In the genomic region with DNA sequence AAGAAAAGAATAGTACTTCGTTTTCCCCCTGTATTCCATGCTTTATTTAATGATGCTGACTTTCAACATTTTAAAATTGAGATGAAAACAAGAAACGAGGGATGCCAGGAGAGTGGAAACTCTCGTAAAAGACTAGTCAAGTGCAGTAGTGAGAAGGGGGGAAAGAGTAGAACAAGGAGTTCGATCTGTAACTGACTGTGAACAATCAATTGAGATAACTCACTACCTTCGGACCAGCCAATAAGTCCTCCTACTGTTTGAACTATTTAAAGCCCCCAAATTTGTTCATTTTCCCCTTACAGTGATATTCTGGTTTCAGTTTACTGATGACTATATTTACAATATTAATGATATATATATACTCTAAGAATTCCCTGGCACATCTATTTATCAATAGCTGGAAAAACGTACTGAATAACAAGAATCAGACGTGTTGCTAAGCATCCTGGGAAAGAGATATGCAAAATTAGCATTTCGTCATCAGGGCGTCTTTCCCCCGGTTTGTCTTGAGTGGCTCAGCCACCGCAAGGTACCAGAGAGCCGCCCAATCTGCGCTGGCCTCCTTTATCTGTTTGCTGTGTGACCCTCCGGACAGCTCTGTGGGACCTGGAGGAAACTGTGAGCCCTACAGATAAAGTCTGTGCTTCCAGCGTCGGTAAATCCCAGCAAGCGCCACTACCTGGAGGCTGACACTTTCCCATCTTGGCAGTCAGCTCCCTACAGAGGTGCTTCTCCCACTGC, we compare ENCODE assay signal across 8 cellular contexts.
DNase-seq lines count a peak whose midpoint lies in the region; ATAC-seq and TF ChIP-seq lines count a peak whose summit lies in the region.

No MANE protein-coding gene starts in this region.

- H3K4me3 Mint-ChIP-seq in central memory CD8-positive, alpha-beta T cell: peak overlapping the region; percentile 99

- no peaks in the 10 kb centered on the region for H3K9me3 Mint-ChIP-seq in central memory CD8-positive, alpha-beta T cell

- H3K4me3 ChIP-seq in AG09309 (ENCODE audit: control insufficient read depth, low read depth, low read length): peak overlapping the region; percentile 89

- DNase-seq in AG09309 (ENCODE audit: low read depth): peak; percentile 52
- peak; percentile 70 for DNase-seq in NCI-H226
- peak; percentile 13 to 48 (median 38) for DNase-seq in activated CD4-positive, CD25-positive, alpha-beta regulatory T cell (lab: John Stamatoyannopoulos, UW)
- peak; percentile 55 to 70 for DNase-seq in central memory CD8-positive, alpha-beta T cell (ENCODE audit: low spot score in 2 of 2)
- peak; percentile 97 for DNase-seq in islet precursor cell
- DNase-seq in stimulated activated CD4-positive, alpha-beta T cell treated with anti-CD3 and anti-CD28 coated beads, Interleukin-15, amount 100 ng/mL, for 1 hour (ENCODE audit: low read depth in 1 of 2, low spot score in 1 of 2): peak; percentile 48 to 56

- peak; percentile 92 for ATAC-seq in GM19023 (IDR thresholded peaks at IDR 0.05; ENCODE audit: unreplicated experiment)
- ATAC-seq in HG03196 (IDR thresholded peaks at IDR 0.05; ENCODE audit: unreplicated experiment): peak; percentile 92
- ATAC-seq in central memory CD8-positive, alpha-beta T cell (replicated peaks; ENCODE audit: extremely low read depth, poor library complexity, severe bottlenecking): peak; percentile 74

- H3K27ac Mint-ChIP-seq in central memory CD8-positive, alpha-beta T cell (ENCODE audit: low read depth): peak overlapping the region; percentile 93

- no peak for TF ChIP-seq CTCF in AG09309 (IDR thresholded peaks at IDR 0.05; ENCODE audit: control insufficient read depth, insufficient read depth, low read depth, low read length, missing control alignments)

- peaks cover 52% of the 10 kb centered on the region for H3K4me1 Mint-ChIP-seq in central memory CD8-positive, alpha-beta T cell

- H3K27me3 Mint-ChIP-seq in central memory CD8-positive, alpha-beta T cell: no peaks in the 10 kb centered on the region

- H3K36me3 Mint-ChIP-seq in central memory CD8-positive, alpha-beta T cell (ENCODE audit: insufficient read depth): peaks cover 41% of the 10 kb centered on the region

Comparison
In these comparisons a context has a peak if more than half of its experiments do, and no peak if none do; other contexts are left out.
1. Peak in every context shown above with its lines: DNase-seq, ATAC-seq and H3K4me3 ChIP-seq.
2. DNase-seq: peak in every context shown above with its lines; median percentile 97 in islet precursor cell; 70 in NCI-H226; 62 in central memory CD8-positive, alpha-beta T cell; 52 in AG09309; 52 in stimulated activated CD4-positive, alpha-beta T cell treated with anti-CD3 and anti-CD28 coated beads, Interleukin-15, amount 100 ng/mL, for 1 hour; 38 in activated CD4-positive, CD25-positive, alpha-beta regulatory T cell.